ENCODE assay signal across 32 cellular contexts in the genomic region with DNA sequence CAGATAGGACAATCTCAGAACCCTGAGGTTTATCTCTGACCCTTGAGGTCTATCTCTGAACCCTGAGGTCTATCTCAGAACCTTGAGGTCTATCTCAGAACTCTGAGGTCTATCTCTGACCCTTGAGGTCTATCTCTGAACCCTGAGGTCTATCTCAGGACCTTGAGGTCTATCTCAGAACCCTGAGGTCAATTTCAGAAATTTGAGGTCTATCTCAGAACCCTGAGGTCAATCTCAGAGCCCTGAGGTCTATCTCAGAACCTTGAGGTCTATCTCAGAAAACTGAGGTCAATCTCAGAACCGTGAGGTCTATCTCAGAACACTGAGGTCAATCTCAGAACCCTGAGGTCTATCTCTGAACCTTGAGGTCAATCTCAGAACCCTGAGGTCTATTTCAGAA. TPM values are rescaled to one million over a fixed set of nuclear protein-coding genes. Genes with fewer than 3 reads are reported as not detected.
"Had no signal": no experiment of that assay in that cellular context is flagged by ENCODE, and none has a peak within 500 bp of the region (broad histone marks: within the 10 kb centered on the region; RNA-seq: fewer than 3 reads in every experiment).

No MANE protein-coding gene starts in this region.

- H3K27me3 Mint-ChIP-seq: progenitor cell of endocrine pancreas had no signal

- H3K27ac Mint-ChIP-seq: natural killer cell treated with Interleukin-12 subunit alpha and Interleukin-12 subunit beta and Interleukin-15 and Interleukin-18, amount 100 ng/mL, for 72 hours; nephron progenitor cell; stimulated activated naive B cell treated with anti-CD40 and anti-IgM and Interleukin-4, amounts not matched to agents 10 μg/mL and 1 μg/mL and 100 μg/mL, for 72 hours; stimulated activated naive CD8-positive, alpha-beta T cell treated with anti-CD3 and anti-CD28 coated beads, Interleukin-15, Interleukin-2, amounts not matched to agents 100 ng/mL and 50 ng/mL, for 24 hours had no signal

- H3K4me3 Mint-ChIP-seq: nephron progenitor cell; neural crest cell; stimulated activated naive B cell treated with anti-CD40 and anti-IgM and Interleukin-4, amounts not matched to agents 10 μg/mL and 1 μg/mL and 100 μg/mL, for 72 hours; stimulated activated naive CD8-positive, alpha-beta T cell treated with anti-CD3 and anti-CD28 coated beads, Interleukin-15, Interleukin-2, amounts not matched to agents 100 ng/mL and 50 ng/mL, for 24 hours had no signal

- H3K4me1 Mint-ChIP-seq: nephron progenitor cell had no signal

- H3K36me3 ChIP-seq: neutrophil, ovary, right lobe of liver, thoracic aorta, thyroid gland, vagina had no signal

- FAIRE-seq: small intestine, urothelium cell line had no signal

- H3K9me3 Mint-ChIP-seq: natural killer cell treated with Interleukin-12 subunit alpha and Interleukin-12 subunit beta and Interleukin-15 and Interleukin-18, amount 100 ng/mL, for 72 hours; neural crest cell; stimulated activated effector memory CD8-positive, alpha-beta T cell treated with anti-CD3 and anti-CD28 coated beads, Interleukin-12 subunit alpha, Interleukin-12 subunit beta, amount 100 ng/mL, for 72 hours; stimulated activated naive B cell treated with anti-CD40 and anti-IgM and Interleukin-4, amounts not matched to agents 10 μg/mL and 1 μg/mL and 100 μg/mL, for 72 hours; stimulated activated naive CD8-positive, alpha-beta T cell treated with anti-CD3 and anti-CD28 coated beads, Interleukin-15, Interleukin-2, amounts not matched to agents 100 ng/mL and 50 ng/mL, for 24 hours had no signal

- H3K9me3 ChIP-seq: neutrophil, ovary, psoas muscle, right lobe of liver, sigmoid colon, stomach, thoracic aorta, thyroid gland, tibial nerve, upper lobe of left lung, vagina had no signal

- ATAC-seq: naive thymus-derived CD4-positive, alpha-beta T cell; natural killer cell treated with Interleukin-12 subunit alpha and Interleukin-12 subunit beta and Interleukin-15 and Interleukin-18, amount 100 ng/mL, for 72 hours; psoas muscle; right cardiac atrium; right lobe of liver; stimulated activated effector memory CD8-positive, alpha-beta T cell treated with anti-CD3 and anti-CD28 coated beads, Interleukin-12 subunit alpha, Interleukin-12 subunit beta, amount 100 ng/mL, for 72 hours; stimulated activated naive B cell treated with anti-CD40 and anti-IgM and Interleukin-4, amounts not matched to agents 10 μg/mL and 1 μg/mL and 100 μg/mL, for 72 hours had no signal

- H3K4me1 ChIP-seq: psoas muscle had no signal

- H3K4me3 ChIP-seq: ovary, psoas muscle, right lobe of liver, sigmoid colon, stomach, thoracic aorta, thyroid gland, tibial nerve, upper lobe of left lung, vagina had no signal

- DNase-seq: naive thymus-derived CD4-positive, alpha-beta T cell; nephron progenitor cell; nucleus accumbens; ovary; posterior cingulate gyrus; psoas muscle; right cardiac atrium; right lobe of liver; sigmoid colon; small intestine; stimulated activated CD4-positive, alpha-beta T cell treated with anti-CD3 and anti-CD28 coated beads, Interleukin-15, amount 100 ng/mL, for 24 hours; stimulated activated CD4-positive, alpha-beta T cell treated with anti-CD3 and anti-CD28 coated beads, Interleukin-2, amount 100 ng/mL, for 24 hours; stimulated activated CD4-positive, alpha-beta T cell treated with anti-CD3 and anti-CD28 coated beads, Interleukin-2, amount 100 ng/mL, for 48 hours; stimulated activated CD4-positive, alpha-beta T cell treated with anti-CD3 and anti-CD28 coated beads, Interleukin-4, amount 100 ng/mL, for 24 hours; stimulated activated naive B cell treated with anti-CD40 and anti-IgM and Interleukin-4, amounts not matched to agents 10 μg/mL and 1 μg/mL and 100 μg/mL, for 72 hours; stimulated activated naive CD4-positive, alpha-beta T cell treated with Interleukin-2 at 50 U/mL for 16 hours; stomach; thyroid gland; trophoblast cell had no signal

- H2AFZ ChIP-seq: parathyroid adenoma had no signal

- H3K27ac ChIP-seq: neutrophil, ovary, parathyroid adenoma, psoas muscle, right lobe of liver, thoracic aorta, vagina had no signal

- H3K9ac ChIP-seq: parathyroid adenoma had no signal

- H3K36me3 Mint-ChIP-seq: natural killer cell treated with Interleukin-12 subunit alpha and Interleukin-12 subunit beta and Interleukin-15 and Interleukin-18, amount 100 ng/mL, for 72 hours; stimulated activated effector memory CD8-positive, alpha-beta T cell treated with anti-CD3 and anti-CD28 coated beads, Interleukin-12 subunit alpha, Interleukin-12 subunit beta, amount 100 ng/mL, for 72 hours; stimulated activated naive B cell treated with anti-CD40 and anti-IgM and Interleukin-4, amounts not matched to agents 10 μg/mL and 1 μg/mL and 100 μg/mL, for 72 hours had no signal

- H3K79me2 ChIP-seq: parathyroid adenoma had no signal

- H3K27me3 ChIP-seq: ovary, right lobe of liver, sigmoid colon, thyroid gland, upper lobe of left lung, vagina had no signal

RNA-seq across cellular contexts. Expression of a gene that starts 49.4 kb away (rescaled TPM):
- total RNA-seq: skeletal muscle tissue had no signal
